9 cellular contexts compared by ENCODE assay signal in the genomic region with DNA sequence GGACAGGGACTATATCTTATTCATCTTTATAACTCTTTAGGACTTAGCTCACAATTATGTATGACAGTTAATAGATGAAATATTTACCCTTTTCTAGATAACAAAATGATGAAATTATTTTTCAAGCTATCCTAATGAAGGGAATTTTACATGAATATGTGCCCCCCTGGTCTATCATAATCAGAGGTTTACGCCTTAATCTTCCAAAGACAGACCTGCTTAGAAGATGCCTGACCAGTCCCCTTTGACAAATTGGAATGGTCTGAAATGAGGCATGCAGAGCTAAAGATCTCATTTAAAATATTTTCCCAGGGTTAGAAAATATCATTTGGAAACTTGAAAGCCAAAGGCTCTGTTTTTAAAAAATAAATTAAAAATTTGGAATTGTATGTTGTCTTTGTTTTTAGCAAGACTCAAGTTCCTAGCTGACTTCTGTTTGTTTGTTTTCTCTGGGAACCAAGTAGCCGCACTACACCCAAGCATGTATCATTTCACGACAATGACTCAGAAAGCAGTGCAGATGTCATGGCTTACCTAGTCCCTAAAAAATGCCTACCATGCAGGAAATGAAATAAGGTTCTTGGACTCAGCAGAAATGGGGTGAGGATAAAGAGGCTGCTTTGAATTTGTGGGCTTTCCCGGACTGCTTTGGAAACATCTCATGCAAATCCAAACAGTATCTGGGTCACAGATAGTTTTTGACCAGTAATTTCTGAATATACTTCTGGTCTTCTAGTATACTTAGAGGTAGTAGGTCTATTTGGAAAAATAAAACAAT.
DNase-seq lines count a peak whose midpoint lies in the region; ATAC-seq and TF ChIP-seq lines count a peak whose summit lies in the region.
"Had no signal": no experiment of that assay in that cellular context is flagged by ENCODE, and none has a peak within 500 bp of the region (broad histone marks: within the 10 kb centered on the region; RNA-seq: fewer than 3 reads in every experiment).

No MANE protein-coding gene starts in this region.

- H3K36me3 Mint-ChIP-seq in activated T-cell treated with anti-CD3 and anti-CD28 coated beads, Interleukin-2, amount 50 U/mL, for 72 hours (ENCODE audit: insufficient read depth in 2 of 2), result no peaks in the 10 kb centered on the region
- H3K36me3 Mint-ChIP-seq in T-helper 17 cell (ENCODE audit: low read depth), result no peaks in the 10 kb centered on the region
- no peaks in the 10 kb centered on the region for H3K36me3 Mint-ChIP-seq in naive thymus-derived CD4-positive, alpha-beta T cell

- no peaks in the 10 kb centered on the region for H3K36me3 ChIP-seq in effector memory CD4-positive, alpha-beta T cell (ENCODE audit: control insufficient read depth, insufficient read depth, low read length)
- H3K36me3 ChIP-seq in naive thymus-derived CD4-positive, alpha-beta T cell (ENCODE audit: control insufficient read depth in 2 of 3, insufficient read depth in 3 of 3, low read length in 3 of 3), result no peaks in the 10 kb centered on the region

- no peaks in the 10 kb centered on the region for H3K4me1 ChIP-seq in effector memory CD4-positive, alpha-beta T cell (ENCODE audit: control insufficient read depth, insufficient read depth, low read length, poor library complexity, severe bottlenecking)
- no peaks in the 10 kb centered on the region for H3K4me1 ChIP-seq in naive thymus-derived CD4-positive, alpha-beta T cell (ENCODE audit: control insufficient read depth in 2 of 2, insufficient read depth in 2 of 2, low read length in 2 of 2)

- peak overlapping the region; percentile 100 for H3K27ac Mint-ChIP-seq in activated T-cell treated with anti-CD3 and anti-CD28 coated beads, Interleukin-2, amount 50 U/mL, for 72 hours
- H3K27ac Mint-ChIP-seq in T-helper 17 cell, result no peak overlapping the region
- H3K27ac Mint-ChIP-seq in naive thymus-derived CD4-positive, alpha-beta T cell, result peak overlapping the region in 1 of 9 donors; percentile 34

- DNase-seq in AG09319 (ENCODE audit: extremely low read depth, low read depth) (peak; percentile 92), kidney glomerular epithelial cell (lab: John Stamatoyannopoulos, UW) (peak; percentile 96), T-helper 17 cell (no peak)
- peak; percentile 40 to 52 for DNase-seq in activated T-cell treated with anti-CD3 and anti-CD28 coated beads, Interleukin-2, amount 50 U/mL, for 72 hours
- DNase-seq in effector memory CD4-positive, alpha-beta T cell, result no peak
- DNase-seq in naive thymus-derived CD4-positive, alpha-beta T cell, result no peak

- H3K27me3 Mint-ChIP-seq in activated T-cell treated with anti-CD3 and anti-CD28 coated beads, Interleukin-2, amount 50 U/mL, for 72 hours (ENCODE audit: low read depth), result no peaks in the 10 kb centered on the region
- peaks cover 8% of the 10 kb centered on the region for H3K27me3 Mint-ChIP-seq in T-helper 17 cell
- H3K27me3 Mint-ChIP-seq in naive thymus-derived CD4-positive, alpha-beta T cell, result peaks cover 0 to 7% (median 0%) of the 10 kb centered on the region in 5 donors

- H3K9me3 Mint-ChIP-seq in activated T-cell treated with anti-CD3 and anti-CD28 coated beads, Interleukin-2, amount 50 U/mL, for 72 hours, result no peaks in the 10 kb centered on the region
- peaks cover 0 to 2% (median 0%) of the 10 kb centered on the region in 11 donors for H3K9me3 Mint-ChIP-seq in naive thymus-derived CD4-positive, alpha-beta T cell

- TF ChIP-seq CTCF in AG09319 (IDR thresholded peaks at IDR 0.05; ENCODE audit: low read depth, low read length), result no peak

- peak overlapping the region; percentile 50 to 87 for H3K4me3 Mint-ChIP-seq in activated T-cell treated with anti-CD3 and anti-CD28 coated beads, Interleukin-2, amount 50 U/mL, for 72 hours
- H3K4me3 Mint-ChIP-seq in T-helper 17 cell, result no peak overlapping the region
- no peak overlapping the region for H3K4me3 Mint-ChIP-seq in naive thymus-derived CD4-positive, alpha-beta T cell

- POLR2A ChIA-PET in naive thymus-derived CD4-positive, alpha-beta T cell (lab: Charles Lee), result no interaction called here

- intact Hi-C loops in naive thymus-derived CD4-positive, alpha-beta T cell (cut with micrococcal nuclease), result no loop called here

- H3K27me3 ChIP-seq in effector memory CD4-positive, alpha-beta T cell (replicated peaks; ENCODE audit: control insufficient read depth, insufficient read depth, low read length, poor library complexity, severe bottlenecking), result no peaks in the 10 kb centered on the region
- H3K27me3 ChIP-seq in naive thymus-derived CD4-positive, alpha-beta T cell (ENCODE audit: control insufficient read depth in 2 of 2, insufficient read depth in 2 of 2, low read length in 2 of 2), result no peaks in the 10 kb centered on the region

- peaks cover 27% of the 10 kb centered on the region for H3K4me1 Mint-ChIP-seq in activated T-cell treated with anti-CD3 and anti-CD28 coated beads, Interleukin-2, amount 50 U/mL, for 72 hours (ENCODE audit: low read depth)
- H3K4me1 Mint-ChIP-seq in T-helper 17 cell, result peaks cover 4% of the 10 kb centered on the region
- H3K4me1 Mint-ChIP-seq in naive thymus-derived CD4-positive, alpha-beta T cell, result peaks cover 0 to 12% (median 0%) of the 10 kb centered on the region in 7 donors

- ATAC-seq in GM19324 (IDR thresholded peaks at IDR 0.05; ENCODE audit: low FRiP score, unreplicated experiment) (peak; percentile 69), HG03175 (IDR thresholded peaks at IDR 0.05; ENCODE audit: unreplicated experiment) (peak; percentile 66), T-helper 17 cell (no peak)
- peak; percentile 88 to 89 for ATAC-seq in activated T-cell treated with anti-CD3 and anti-CD28 coated beads, Interleukin-2, amount 50 U/mL, for 72 hours (replicated peaks in 1 of 2)
- no peak for ATAC-seq in naive thymus-derived CD4-positive, alpha-beta T cell

- no peak overlapping the region for H3K27ac ChIP-seq in effector memory CD4-positive, alpha-beta T cell (ENCODE audit: insufficient read depth, low read length, poor library complexity, severe bottlenecking)
- H3K27ac ChIP-seq in naive thymus-derived CD4-positive, alpha-beta T cell (ENCODE audit: low read depth, low read length), result no peak overlapping the region
- H3K27ac ChIP-seq: HL-60 had no signal

- CTCF ChIA-PET in naive thymus-derived CD4-positive, alpha-beta T cell (lab: Charles Lee), result no interaction called here

- no peak overlapping the region for H3K4me3 ChIP-seq in effector memory CD4-positive, alpha-beta T cell (ENCODE audit: insufficient read depth, low read depth, low read length, poor library complexity, severe bottlenecking)
- H3K4me3 ChIP-seq in naive thymus-derived CD4-positive, alpha-beta T cell (ENCODE audit: low read length), result no peak overlapping the region

- no peaks in the 10 kb centered on the region for H3K9me3 ChIP-seq in effector memory CD4-positive, alpha-beta T cell (ENCODE audit: control insufficient read depth, low read length)
- H3K9me3 ChIP-seq in T-helper 17 cell (ENCODE audit: control insufficient read depth, low read length, poor library complexity, severe bottlenecking), result no peaks in the 10 kb centered on the region
- H3K9me3 ChIP-seq in naive thymus-derived CD4-positive, alpha-beta T cell (ENCODE audit: control insufficient read depth in 2 of 3, low read length in 3 of 3), result no peaks in the 10 kb centered on the region

Comparison
In these comparisons a context has a peak if more than half of its experiments do, and no peak if none do; other contexts are left out.
1. DNase-seq: peak in AG09319 (single experiment), activated T-cell treated with anti-CD3 and anti-CD28 coated beads, Interleukin-2, amount 50 U/mL, for 72 hours (2 of 2) and kidney glomerular epithelial cell (single experiment); none in effector memory CD4-positive, alpha-beta T cell (0 of 3), T-helper 17 cell (0 of 3) and naive thymus-derived CD4-positive, alpha-beta T cell (0 of 9).
2. ATAC-seq: peak in GM19324 (single experiment), HG03175 (single experiment) and activated T-cell treated with anti-CD3 and anti-CD28 coated beads, Interleukin-2, amount 50 U/mL, for 72 hours (2 of 2); none in T-helper 17 cell (single experiment) and naive thymus-derived CD4-positive, alpha-beta T cell (single experiment).
3. H3K4me3 Mint-ChIP-seq: peak in activated T-cell treated with anti-CD3 and anti-CD28 coated beads, Interleukin-2, amount 50 U/mL, for 72 hours (2 of 2); none in T-helper 17 cell (single experiment) and naive thymus-derived CD4-positive, alpha-beta T cell (0 of 10).